1 cellular context compared by ENCODE assay signal in genomic region chr5:138753794-138754698, GRCh38.
A peak's percentile ranks its signal among the peaks of the same experiment; 100 is the strongest.
TF ChIP-seq lines count a peak whose summit lies in the region.

No MANE protein-coding gene starts in this region.

TF ChIP-seq in HEK293, 187 proteins besides CTCF, POLR2A, EP300 and RAD21 (continued from another document and continues in another):
- TF ChIP-seq ZNF362 (tag by site-specific recombination; IDR thresholded peaks at IDR 0.05), result peak; percentile 98
- no peak for TF ChIP-seq ZNF202 (tag by site-specific recombination; IDR thresholded peaks at IDR 0.05; ENCODE audit: borderline replicate concordance)
- peak; percentile 73 for TF ChIP-seq ZBTB7A (tag by site-specific recombination; IDR thresholded peaks at IDR 0.05; ENCODE audit: low read depth)
- TF ChIP-seq BCL11B (tag by site-specific recombination; IDR thresholded peaks at IDR 0.05; ENCODE audit: low read depth), result peak; percentile 70
- no peak for TF ChIP-seq BCL6B (tag by site-specific recombination; IDR thresholded peaks at IDR 0.05)
- TF ChIP-seq ZBTB10 (tag by site-specific recombination; IDR thresholded peaks at IDR 0.05), result peak; percentile 57
- no peak for TF ChIP-seq ZNF292 (tag by site-specific recombination; IDR thresholded peaks at IDR 0.05; ENCODE audit: borderline replicate concordance, low read depth)
- TF ChIP-seq KLF7 (tag by site-specific recombination; IDR thresholded peaks at IDR 0.05; ENCODE audit: borderline replicate concordance), result 0 out of 2 replicates have a peak, but pooled peaks have one; percentile 24
- TF ChIP-seq, protein P1, sequence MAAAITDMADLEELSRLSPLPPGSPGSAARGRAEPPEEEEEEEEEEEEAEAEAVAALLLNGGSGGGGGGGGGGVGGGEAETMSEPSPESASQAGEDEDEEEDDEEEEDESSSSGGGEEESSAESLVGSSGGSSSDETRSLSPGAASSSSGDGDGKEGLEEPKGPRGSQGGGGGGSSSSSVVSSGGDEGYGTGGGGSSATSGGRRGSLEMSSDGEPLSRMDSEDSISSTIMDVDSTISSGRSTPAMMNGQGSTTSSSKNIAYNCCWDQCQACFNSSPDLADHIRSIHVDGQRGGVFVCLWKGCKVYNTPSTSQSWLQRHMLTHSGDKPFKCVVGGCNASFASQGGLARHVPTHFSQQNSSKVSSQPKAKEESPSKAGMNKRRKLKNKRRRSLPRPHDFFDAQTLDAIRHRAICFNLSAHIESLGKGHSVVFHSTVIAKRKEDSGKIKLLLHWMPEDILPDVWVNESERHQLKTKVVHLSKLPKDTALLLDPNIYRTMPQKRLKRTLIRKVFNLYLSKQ (tag by site-specific recombination; IDR thresholded peaks at IDR 0.05; ENCODE audit: borderline replicate concordance), result no peak
- TF ChIP-seq INSM2 (tag by site-specific recombination; IDR thresholded peaks at IDR 0.05), result 0 out of 2 replicates have a peak, but pooled peaks have one; percentile 33
- TF ChIP-seq ZXDB (tag by site-specific recombination; IDR thresholded peaks at IDR 0.05), result peak; percentile 53; the same call in 1 of the 2 replicates
- TF ChIP-seq ZNF600 (tag by site-specific recombination; IDR thresholded peaks at IDR 0.05), result 0 out of 2 replicates have a peak, but pooled peaks have one; percentile 56
- TF ChIP-seq IKZF3 (tag by site-specific recombination; IDR thresholded peaks at IDR 0.05), result peak; percentile 91
- TF ChIP-seq GLIS2 (tag by site-specific recombination; IDR thresholded peaks at IDR 0.05), result peak; percentile 89
- TF ChIP-seq ZNF558 (tag by site-specific recombination; IDR thresholded peaks at IDR 0.05), result no peak; the same call in 1 of the 2 replicates
- TF ChIP-seq ZNF629 (tag by site-specific recombination; IDR thresholded peaks at IDR 0.05), result peak; percentile 81
- TF ChIP-seq ZNF561 (tag by site-specific recombination; IDR thresholded peaks at IDR 0.05; ENCODE audit: borderline replicate concordance), result peak; percentile 65; the same call in 1 of the 2 replicates
- TF ChIP-seq ZNF391 (tag by site-specific recombination; IDR thresholded peaks at IDR 0.05; ENCODE audit: borderline replicate concordance, low read depth), result peak; percentile 81; the same call in 1 of the 2 replicates
- TF ChIP-seq SP7 (tag by site-specific recombination; IDR thresholded peaks at IDR 0.05), result 0 out of 2 replicates have a peak, but pooled peaks have one; percentile 72
- peak; percentile 61 for TF ChIP-seq ZNF341 (tag by site-specific recombination; IDR thresholded peaks at IDR 0.05; ENCODE audit: low read depth)
- peak; percentile 88 for TF ChIP-seq ZNF18 (tag by site-specific recombination; IDR thresholded peaks at IDR 0.05)
- peak; percentile 30; the same call in 1 of the 2 replicates for TF ChIP-seq ZNF624 (tag by site-specific recombination; IDR thresholded peaks at IDR 0.05)
- TF ChIP-seq ZNF76 (tag by site-specific recombination; IDR thresholded peaks at IDR 0.05; ENCODE audit: borderline replicate concordance, low read depth), result peak; percentile 65; the same call in 1 of the 2 replicates
- TF ChIP-seq ZNF366 (tag by site-specific recombination; conservative IDR thresholded peaks at IDR 0.05), result peak; percentile 38; the same call in 1 of the 2 replicates
- TF ChIP-seq ZBTB17 (tag by site-specific recombination; IDR thresholded peaks at IDR 0.05), result peak; percentile 87
- peak; percentile 75 for TF ChIP-seq PATZ1 (tag by site-specific recombination; IDR thresholded peaks at IDR 0.05)
- peak; percentile 89 for TF ChIP-seq PRDM10 (tag by site-specific recombination; IDR thresholded peaks at IDR 0.05)
- peak; percentile 89 for TF ChIP-seq ZBTB8A (tag by site-specific recombination; IDR thresholded peaks at IDR 0.05)
- TF ChIP-seq ZNF324 (tag by site-specific recombination; IDR thresholded peaks at IDR 0.05), result 0 out of 2 replicates have a peak, but pooled peaks have one; percentile 35
- TF ChIP-seq TRIM28 (IDR thresholded peaks at IDR 0.05; ENCODE audit: borderline replicate concordance, low read length), result no peak
- no peak for TF ChIP-seq ZNF488 (tag by site-specific recombination; IDR thresholded peaks at IDR 0.05)
- TF ChIP-seq, protein P2, sequence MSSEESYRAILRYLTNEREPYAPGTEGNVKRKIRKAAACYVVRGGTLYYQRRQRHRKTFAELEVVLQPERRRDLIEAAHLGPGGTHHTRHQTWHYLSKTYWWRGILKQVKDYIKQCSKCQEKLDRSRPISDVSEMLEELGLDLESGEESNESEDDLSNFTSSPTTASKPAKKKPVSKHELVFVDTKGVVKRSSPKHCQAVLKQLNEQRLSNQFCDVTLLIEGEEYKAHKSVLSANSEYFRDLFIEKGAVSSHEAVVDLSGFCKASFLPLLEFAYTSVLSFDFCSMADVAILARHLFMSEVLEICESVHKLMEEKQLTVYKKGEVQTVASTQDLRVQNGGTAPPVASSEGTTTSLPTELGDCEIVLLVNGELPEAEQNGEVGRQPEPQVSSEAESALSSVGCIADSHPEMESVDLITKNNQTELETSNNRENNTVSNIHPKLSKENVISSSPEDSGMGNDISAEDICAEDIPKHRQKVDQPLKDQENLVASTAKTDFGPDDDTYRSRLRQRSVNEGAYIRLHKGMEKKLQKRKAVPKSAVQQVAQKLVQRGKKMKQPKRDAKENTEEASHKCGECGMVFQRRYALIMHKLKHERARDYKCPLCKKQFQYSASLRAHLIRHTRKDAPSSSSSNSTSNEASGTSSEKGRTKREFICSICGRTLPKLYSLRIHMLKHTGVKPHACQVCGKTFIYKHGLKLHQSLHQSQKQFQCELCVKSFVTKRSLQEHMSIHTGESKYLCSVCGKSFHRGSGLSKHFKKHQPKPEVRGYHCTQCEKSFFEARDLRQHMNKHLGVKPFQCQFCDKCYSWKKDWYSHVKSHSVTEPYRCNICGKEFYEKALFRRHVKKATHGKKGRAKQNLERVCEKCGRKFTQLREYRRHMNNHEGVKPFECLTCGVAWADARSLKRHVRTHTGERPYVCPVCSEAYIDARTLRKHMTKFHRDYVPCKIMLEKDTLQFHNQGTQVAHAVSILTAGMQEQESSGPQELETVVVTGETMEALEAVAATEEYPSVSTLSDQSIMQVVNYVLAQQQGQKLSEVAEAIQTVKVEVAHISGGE (tag by site-specific recombination; conservative IDR thresholded peaks at IDR 0.05; ENCODE audit: low read depth), result peak; percentile 47; the same call in 1 of the 2 replicates
- TF ChIP-seq ZSCAN30 (tag by site-specific recombination; IDR thresholded peaks at IDR 0.05), result peak; percentile 57
